27 cellular contexts compared by ENCODE assay signal in genomic region chr1:59452559-59452958, GRCh38.
"Had no signal": no experiment of that assay in that cellular context is flagged by ENCODE, and none has a peak within 500 bp of the region (broad histone marks: within the 10 kb centered on the region; RNA-seq: fewer than 3 reads in every experiment).

No MANE protein-coding gene starts in this region.

- H3K9me3 Mint-ChIP-seq: natural killer cell treated with Interleukin-12 subunit alpha and Interleukin-12 subunit beta and Interleukin-15 and Interleukin-18, amount 100 ng/mL, for 72 hours; stimulated activated effector memory CD8-positive, alpha-beta T cell treated with anti-CD3 and anti-CD28 coated beads, Interleukin-12 subunit alpha, Interleukin-12 subunit beta, amount 100 ng/mL, for 72 hours; stimulated activated naive CD8-positive, alpha-beta T cell treated with anti-CD3 and anti-CD28 coated beads, Interleukin-15, Interleukin-2, amounts not matched to agents 100 ng/mL and 50 ng/mL, for 24 hours had no signal

- H3K4me1 ChIP-seq: pancreas, prostate gland, suprapubic skin had no signal

- H3K4me3 ChIP-seq: heart left ventricle, left ventricle myocardium inferior, mucosa of descending colon, pancreas, prostate gland, skin epidermis, suprapubic skin, thoracic aorta, tibial nerve, upper lobe of left lung, uterus had no signal

- H3K27ac Mint-ChIP-seq: immature natural killer cell; naive thymus-derived CD4-positive, alpha-beta T cell; natural killer cell treated with Interleukin-12 subunit alpha and Interleukin-12 subunit beta and Interleukin-15 and Interleukin-18, amount 100 ng/mL, for 72 hours; stimulated activated effector memory CD8-positive, alpha-beta T cell treated with anti-CD3 and anti-CD28 coated beads, Interleukin-12 subunit alpha, Interleukin-12 subunit beta, amount 100 ng/mL, for 72 hours; stimulated activated naive CD8-positive, alpha-beta T cell treated with anti-CD3 and anti-CD28 coated beads, Interleukin-15, Interleukin-2, amounts not matched to agents 100 ng/mL and 50 ng/mL, for 24 hours had no signal

- H3K9me3 ChIP-seq: heart left ventricle, left ventricle myocardium inferior, mucosa of descending colon, pancreas, prostate gland, suprapubic skin, thoracic aorta, tibial nerve, upper lobe of left lung, uterus had no signal

- H3K4me3 Mint-ChIP-seq: immature natural killer cell; naive thymus-derived CD4-positive, alpha-beta T cell; natural killer cell treated with Interleukin-12 subunit alpha and Interleukin-12 subunit beta and Interleukin-15 and Interleukin-18, amount 100 ng/mL, for 72 hours; stimulated activated effector memory CD8-positive, alpha-beta T cell treated with anti-CD3 and anti-CD28 coated beads, Interleukin-12 subunit alpha, Interleukin-12 subunit beta, amount 100 ng/mL, for 72 hours; stimulated activated naive CD8-positive, alpha-beta T cell treated with anti-CD3 and anti-CD28 coated beads, Interleukin-15, Interleukin-2, amounts not matched to agents 100 ng/mL and 50 ng/mL, for 24 hours had no signal

- ATAC-seq: heart left ventricle; left colon; mucosa of descending colon; naive thymus-derived CD4-positive, alpha-beta T cell; natural killer cell treated with Interleukin-12 subunit alpha and Interleukin-12 subunit beta and Interleukin-15 and Interleukin-18, amount 100 ng/mL, for 72 hours; pancreas; right cardiac atrium; sciatic nerve; stimulated activated effector memory CD8-positive, alpha-beta T cell treated with anti-CD3 and anti-CD28 coated beads, Interleukin-12 subunit alpha, Interleukin-12 subunit beta, amount 100 ng/mL, for 72 hours had no signal

- H3K36me3 ChIP-seq: heart left ventricle, left ventricle myocardium inferior, pancreas, prostate gland, suprapubic skin, thoracic aorta, tibial nerve, upper lobe of left lung, uterus had no signal

- H3K27me3 Mint-ChIP-seq: naive thymus-derived CD4-positive, alpha-beta T cell; natural killer cell treated with Interleukin-12 subunit alpha and Interleukin-12 subunit beta and Interleukin-15 and Interleukin-18, amount 100 ng/mL, for 72 hours; stimulated activated naive CD8-positive, alpha-beta T cell treated with anti-CD3 and anti-CD28 coated beads, Interleukin-15, Interleukin-2, amounts not matched to agents 100 ng/mL and 50 ng/mL, for 24 hours had no signal

- H3K36me3 Mint-ChIP-seq: natural killer cell treated with Interleukin-12 subunit alpha and Interleukin-12 subunit beta and Interleukin-15 and Interleukin-18, amount 100 ng/mL, for 72 hours; stimulated activated effector memory CD8-positive, alpha-beta T cell treated with anti-CD3 and anti-CD28 coated beads, Interleukin-12 subunit alpha, Interleukin-12 subunit beta, amount 100 ng/mL, for 72 hours had no signal

- H3K27me3 ChIP-seq: heart left ventricle, pancreas, suprapubic skin, tibial nerve, upper lobe of left lung, uterus had no signal

- DNase-seq: heart left ventricle; hypothalamus; immature natural killer cell; kidney; left colon; left ventricle myocardium inferior; midbrain; mucosa of descending colon; naive thymus-derived CD4-positive, alpha-beta T cell; nucleus accumbens; pancreas; posterior cingulate gyrus; retina; right cardiac atrium; stimulated activated CD4-positive, alpha-beta T cell treated with anti-CD3 and anti-CD28 coated beads, Interleukin-4, amount 100 ng/mL, for 24 hours; stimulated activated naive CD4-positive, alpha-beta T cell; uterus had no signal

- H3K27ac ChIP-seq: heart left ventricle, left ventricle myocardium inferior, pancreas, prostate gland, skin epidermis, suprapubic skin, thoracic aorta, tibial nerve, uterus had no signal

- H3K4me1 Mint-ChIP-seq: immature natural killer cell; stimulated activated effector memory CD8-positive, alpha-beta T cell treated with anti-CD3 and anti-CD28 coated beads, Interleukin-12 subunit alpha, Interleukin-12 subunit beta, amount 100 ng/mL, for 72 hours had no signal
